Comparison of ENCODE assay signal across 1 cellular context in the genomic region with DNA sequence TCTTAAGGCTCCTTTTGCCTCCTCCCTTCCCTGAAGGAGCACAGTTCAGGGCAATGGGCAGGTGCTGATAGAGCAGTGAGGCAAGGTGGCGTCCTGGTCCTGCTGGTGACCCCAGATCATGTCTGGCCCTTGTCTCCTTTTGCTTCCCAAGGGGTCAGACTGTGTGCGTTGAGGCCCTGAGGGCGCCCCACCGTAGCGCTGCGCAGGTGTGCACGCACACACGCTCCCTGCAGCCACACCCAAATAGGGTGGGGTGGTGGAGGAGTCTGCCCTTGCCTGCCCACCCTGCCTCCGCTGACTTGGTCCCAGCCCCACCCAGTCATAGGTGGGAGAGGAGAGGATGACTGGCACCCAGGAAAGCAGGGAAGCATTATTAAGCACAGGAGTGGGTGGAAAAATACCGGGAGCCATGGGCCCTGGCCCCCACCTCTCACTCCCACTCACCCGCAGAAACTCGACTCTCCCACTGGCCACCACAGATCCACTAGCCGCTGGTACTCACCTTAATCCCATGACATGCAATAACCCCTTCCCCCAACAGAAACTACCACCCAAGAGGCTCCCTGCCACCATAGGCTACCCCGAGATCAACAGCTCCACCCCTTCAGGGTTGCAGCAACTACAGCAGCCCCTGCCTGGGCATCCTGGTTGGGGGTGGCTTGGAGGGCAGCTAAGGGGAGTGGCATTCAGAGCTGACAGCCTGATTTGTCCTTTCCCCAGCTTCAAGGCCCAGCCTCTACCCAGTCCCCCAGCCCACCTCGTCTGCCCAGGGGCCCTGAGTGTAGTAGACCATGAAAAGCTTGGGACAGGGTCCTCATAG.
TF ChIP-seq lines count a peak whose summit lies in the region.

No MANE protein-coding gene starts in this region.

TF ChIP-seq in SK-N-SH treated with all-trans-retinoic acid at 6 μM for 48 hours, 23 proteins besides CTCF, POLR2A, EP300 and RAD21 (continued from another document):
- TF ChIP-seq, protein P1, sequence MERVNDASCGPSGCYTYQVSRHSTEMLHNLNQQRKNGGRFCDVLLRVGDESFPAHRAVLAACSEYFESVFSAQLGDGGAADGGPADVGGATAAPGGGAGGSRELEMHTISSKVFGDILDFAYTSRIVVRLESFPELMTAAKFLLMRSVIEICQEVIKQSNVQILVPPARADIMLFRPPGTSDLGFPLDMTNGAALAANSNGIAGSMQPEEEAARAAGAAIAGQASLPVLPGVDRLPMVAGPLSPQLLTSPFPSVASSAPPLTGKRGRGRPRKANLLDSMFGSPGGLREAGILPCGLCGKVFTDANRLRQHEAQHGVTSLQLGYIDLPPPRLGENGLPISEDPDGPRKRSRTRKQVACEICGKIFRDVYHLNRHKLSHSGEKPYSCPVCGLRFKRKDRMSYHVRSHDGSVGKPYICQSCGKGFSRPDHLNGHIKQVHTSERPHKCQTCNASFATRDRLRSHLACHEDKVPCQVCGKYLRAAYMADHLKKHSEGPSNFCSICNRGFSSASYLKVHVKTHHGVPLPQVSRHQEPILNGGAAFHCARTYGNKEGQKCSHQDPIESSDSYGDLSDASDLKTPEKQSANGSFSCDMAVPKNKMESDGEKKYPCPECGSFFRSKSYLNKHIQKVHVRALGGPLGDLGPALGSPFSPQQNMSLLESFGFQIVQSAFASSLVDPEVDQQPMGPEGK (CRISPR knock-in tag; IDR thresholded peaks at IDR 0.05; ENCODE audit: borderline replicate concordance): no peak
- TF ChIP-seq ZFP30 (CRISPR knock-in tag; IDR thresholded peaks at IDR 0.05) (no peak), ISL1 (CRISPR knock-in tag; IDR thresholded peaks at IDR 0.05) (no peak), OSR1 (CRISPR knock-in tag; IDR thresholded peaks at IDR 0.05) (no peak), TOX (CRISPR knock-in tag; IDR thresholded peaks at IDR 0.05; ENCODE audit: borderline replicate concordance) (no peak)
